Comparison of ENCODE assay signal across 9 cellular contexts in genomic region chr2:219246559-219246958, GRCh38. TPM values are rescaled to one million over a fixed set of nuclear protein-coding genes. Genes with fewer than 3 reads are reported as not detected.
A peak's percentile ranks its signal among the peaks of the same experiment; 100 is the strongest.
DNase-seq lines count a peak whose midpoint lies in the region; ATAC-seq and TF ChIP-seq lines count a peak whose summit lies in the region.
"Had no signal": no experiment of that assay in that cellular context is flagged by ENCODE, and none has a peak within 500 bp of the region (broad histone marks: within the 10 kb centered on the region; RNA-seq: fewer than 3 reads in every experiment).

No MANE protein-coding gene starts in this region.

- intact Hi-C loops in prostate gland (cut with DNase I) (no loop called here), posterior cingulate gyrus (cut with DNase I) (no loop called here), left colon (cut with DNase I, micrococcal nuclease) (no loop called here)

- H3K4me1 ChIP-seq in DND-41 (ENCODE audit: insufficient read depth, low read length) (peaks cover 53% of the 10 kb centered on the region), prostate gland (replicated peaks) (peaks cover 24% of the 10 kb centered on the region)

- 0 out of 2 replicates have a peak overlapping the region, but pooled peaks have one; percentile 90 for H3K9ac ChIP-seq in DND-41 (ENCODE audit: low read depth, low read length)

- peaks cover 30% of the 10 kb centered on the region for H4K20me1 ChIP-seq in DND-41 (ENCODE audit: insufficient read depth, low read length)

- TF ChIP-seq POLR2A in prostate gland (IDR thresholded peaks at IDR 0.05) = no peak

- peaks cover 14% of the 10 kb centered on the region for H3K79me2 ChIP-seq in DND-41 (ENCODE audit: insufficient read depth, low read length)

- H3K4me3 ChIP-seq in DND-41 (ENCODE audit: low read depth in 1 of 2, low read length in 2 of 2) (peak overlapping the region in 1 of 2 experiments; percentile 87; a peak in 2 of 4 replicates), prostate gland (no peak overlapping the region)

- no peak for ATAC-seq in DND-41 (ENCODE audit: insufficient read depth, low read depth)
- ATAC-seq in activated CD4-positive, CD25-positive, alpha-beta regulatory T cell treated with anti-CD3 and anti-CD28 coated beads, Interleukin-2, amount 50 U/mL, for 24 hours = no peak
- no peak for ATAC-seq in left colon

- H3K9me3 ChIP-seq in DND-41 (ENCODE audit: insufficient read depth, low read length, severe bottlenecking) = no peaks in the 10 kb centered on the region
- H3K9me3 ChIP-seq in prostate gland = no peaks in the 10 kb centered on the region

- H3K36me3 ChIP-seq in DND-41 (ENCODE audit: insufficient read depth, low read length) (peaks cover 6% of the 10 kb centered on the region), prostate gland (no peaks in the 10 kb centered on the region)

- CTCF ChIA-PET in RWPE1 (lab: Yijun Ruan, JAX) = interaction anchor here (0.7 to 2.5 kb wide), 2 partner anchors 28 to 48 kb away, joined by 3 to 20 read pairs; no protein-coding TSS in a partner anchor

- POLR2A ChIA-PET in RWPE1 (lab: Yijun Ruan, JAX; ENCODE audit: low non-redundant PET) = interaction anchor here (1.2 to 2.2 kb wide), 2 partner anchors 8 to 9 kb away, joined by 3 to 6 read pairs; no protein-coding TSS in a partner anchor

- peak overlapping the region; percentile 84 for H3K4me2 ChIP-seq in DND-41 (ENCODE audit: insufficient read depth, low read length)

- no peak overlapping the region for H2AFZ ChIP-seq in DND-41 (ENCODE audit: low read depth, low read length)

- H3K27me3 ChIP-seq in DND-41 (ENCODE audit: insufficient read depth, low read length, poor library complexity) (peaks cover under 1% of the 10 kb centered on the region), prostate gland (replicated peaks; ENCODE audit: insufficient read depth) (no peaks in the 10 kb centered on the region)
- H3K27me3 ChIP-seq: dorsolateral prefrontal cortex had no signal

- no peak for TF ChIP-seq CTCF in DND-41 (IDR thresholded peaks at IDR 0.05; ENCODE audit: borderline replicate concordance, extremely low read depth, low read length, poor library complexity, severe bottlenecking)
- TF ChIP-seq CTCF in RWPE1 (conservative IDR thresholded peaks at IDR 0.05; ENCODE audit: low read depth) = no peak
- TF ChIP-seq CTCF in prostate gland (IDR thresholded peaks at IDR 0.05) = no peak

- H3K27ac ChIP-seq in DND-41 (ENCODE audit: low read length) (peak overlapping the region; percentile 77), RWPE1 (peak overlapping the region; percentile 98), epithelial cell of prostate (peak overlapping the region; percentile 99), prostate gland (peak overlapping the region; percentile 90 to 94)

- DNase-seq in DND-41 (no peak), RWPE1 (ENCODE audit: low spot score) (no peak), epithelial cell of prostate (ENCODE audit: low read depth, low spot score) (no peak), prostate gland (ENCODE audit: low spot score) (no peak), posterior cingulate gyrus (no peak), SHP77 treated with DMSO at 0.1 percent for 48 hours (lab: John Stamatoyannopoulos, UW) (no peak), left colon (no peak)
- DNase-seq: dorsolateral prefrontal cortex had no signal

- WGBS in prostate gland = 92% methylated on average over 10 of the region's 10 CpGs

RNA-seq across cellular contexts. Expression of gene STK16, which starts 1.3 kb away (rescaled TPM):
- 10 to 100 TPM; 20.5 to 26.1 TPM for total RNA-seq in prostate gland
- total RNA-seq in left colon = 10 to 100 TPM; 41.9 to 42.5 TPM

RNA-seq across cellular contexts. Expression of gene GLB1L, which starts 1.3 kb away (rescaled TPM):
- total RNA-seq in prostate gland (10 to 100 TPM; 23.1 to 25.0 TPM), left colon (1 to 10 TPM; 4.2 to 4.5 TPM)

RNA-seq across cellular contexts. Expression of gene TUBA4B, which starts 6.5 kb away (rescaled TPM):
- not detected for total RNA-seq in prostate gland
- total RNA-seq in left colon = not detected

RNA-seq across cellular contexts. Expression of gene TUBA4A, which starts 7.2 kb away (rescaled TPM):
- total RNA-seq in prostate gland (10 to 100 TPM; 43.5 to 51.2 TPM), left colon (10 to 100 TPM; 60.2 to 83.1 TPM)

RNA-seq across cellular contexts. Expression of gene ANKZF1, which starts 17.0 kb away (rescaled TPM):
- 10 to 100 TPM; 64.4 to 85.7 TPM for total RNA-seq in prostate gland
- total RNA-seq in left colon = 10 to 100 TPM; 33.8 to 40.9 TPM

Comparison
In these comparisons a context has a peak if more than half of its experiments do, and no peak if none do; other contexts are left out.
1. RNA of gene GLB1L, which starts 1.3 kb away (total RNA-seq): 23.1 to 25.0 TPM in prostate gland; 4.2 to 4.5 TPM in left colon; every median in the first group is over 4 times any median in the second.
2. Peak in every context shown above with its lines, with median percentiles within 50 percentile points of each other: H3K27ac ChIP-seq.